ENCODE assay signal across 1 cellular context in the genomic region with DNA sequence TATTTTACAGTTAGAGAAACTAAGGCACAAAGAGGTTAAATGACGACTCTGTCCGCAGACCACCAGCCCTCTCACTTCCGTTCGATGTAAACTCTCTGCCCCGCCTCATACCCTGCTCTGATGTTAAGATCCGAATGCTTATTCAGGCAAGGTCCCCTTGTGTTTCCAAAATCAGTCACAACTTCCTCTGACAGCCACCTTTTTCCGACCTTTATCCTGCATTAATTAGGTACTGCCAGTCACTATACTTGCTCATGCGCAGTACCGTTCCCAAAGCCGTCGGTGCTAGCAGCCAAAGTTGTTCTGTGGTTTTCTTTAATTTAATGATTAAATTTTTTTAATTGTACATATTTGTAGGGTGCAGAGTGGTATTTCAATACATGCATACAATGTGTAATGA.
TF ChIP-seq lines count a peak whose summit lies in the region.

No MANE protein-coding gene starts in this region.

TF ChIP-seq in GM12878, 131 proteins besides CTCF, POLR2A, EP300 and RAD21:
- TF ChIP-seq, protein P1, sequence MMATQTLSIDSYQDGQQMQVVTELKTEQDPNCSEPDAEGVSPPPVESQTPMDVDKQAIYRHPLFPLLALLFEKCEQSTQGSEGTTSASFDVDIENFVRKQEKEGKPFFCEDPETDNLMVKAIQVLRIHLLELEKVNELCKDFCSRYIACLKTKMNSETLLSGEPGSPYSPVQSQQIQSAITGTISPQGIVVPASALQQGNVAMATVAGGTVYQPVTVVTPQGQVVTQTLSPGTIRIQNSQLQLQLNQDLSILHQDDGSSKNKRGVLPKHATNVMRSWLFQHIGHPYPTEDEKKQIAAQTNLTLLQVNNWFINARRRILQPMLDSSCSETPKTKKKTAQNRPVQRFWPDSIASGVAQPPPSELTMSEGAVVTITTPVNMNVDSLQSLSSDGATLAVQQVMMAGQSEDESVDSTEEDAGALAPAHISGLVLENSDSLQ (IDR thresholded peaks at IDR 0.05) = peak; percentile 60; the same call in 1 of the 2 replicates
